In the genomic region with DNA sequence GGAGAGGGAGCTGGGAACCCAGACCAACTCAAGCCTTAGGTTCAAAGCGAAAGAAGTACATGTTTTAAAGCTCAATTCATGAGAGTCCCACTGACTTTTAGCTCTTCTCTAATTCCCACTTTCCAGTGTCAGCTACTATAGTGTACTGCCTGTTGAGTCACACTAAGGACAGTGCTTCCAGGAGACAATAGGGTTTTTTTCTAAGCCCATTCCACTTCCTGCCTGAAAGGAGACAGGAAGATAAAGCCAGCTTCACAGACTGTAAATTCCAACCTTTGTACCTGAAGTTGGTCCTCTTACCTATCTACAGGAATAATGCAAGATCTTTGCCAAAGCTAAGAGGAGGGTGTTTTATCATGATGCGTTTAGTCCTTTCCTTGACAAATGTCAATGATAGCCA, we compare ENCODE assay signal across 17 cellular contexts. TPM values are rescaled to one million over a fixed set of nuclear protein-coding genes. Genes with fewer than 3 reads are reported as not detected.
A peak's percentile ranks its signal among the peaks of the same experiment; 100 is the strongest.
DNase-seq lines count a peak whose midpoint lies in the region; ATAC-seq and TF ChIP-seq lines count a peak whose summit lies in the region.
"Had no signal": no experiment of that assay in that cellular context is flagged by ENCODE, and none has a peak within 500 bp of the region (broad histone marks: within the 10 kb centered on the region; RNA-seq: fewer than 3 reads in every experiment).

No MANE protein-coding gene starts in this region.

- no peak overlapping the region for H2BK120ac ChIP-seq in IMR-90 (ENCODE audit: low read depth, low read length)

- H3K18ac ChIP-seq in IMR-90 (ENCODE audit: low read depth, low read length), result no peak overlapping the region

- TF ChIP-seq RAD21 in IMR-90 (IDR thresholded peaks at IDR 0.05; ENCODE audit: low read length), result no peak

- H3K36me3 Mint-ChIP-seq in endothelial cell (ENCODE audit: low read depth, unreplicated experiment), result peaks cover 33% of the 10 kb centered on the region

- peak overlapping the region; percentile 98 for H3K27ac Mint-ChIP-seq in endothelial cell (ENCODE audit: unreplicated experiment)
- H3K27ac Mint-ChIP-seq: stimulated activated effector memory CD8-positive, alpha-beta T cell treated with anti-CD3 and anti-CD28 coated beads, Interleukin-12 subunit alpha, Interleukin-12 subunit beta, amount 100 ng/mL, for 72 hours had no signal

- no peak overlapping the region for H2AK9ac ChIP-seq in IMR-90 (replicated peaks; ENCODE audit: low read depth, low read length, poor library complexity)

- H3K4me1 ChIP-seq in IMR-90 (ENCODE audit: control insufficient read depth, insufficient read depth, low read length), result peaks cover 5% of the 10 kb centered on the region; the same call in 1 of the 2 replicates
- peaks cover 17 to 21% of the 10 kb centered on the region in 2 donors for H3K4me1 ChIP-seq in mucosa of rectum (ENCODE audit: control insufficient read depth in 2 of 2, insufficient read depth in 2 of 2, low read length in 2 of 2)
- H3K4me1 ChIP-seq: prostate gland had no signal

- peaks cover 41% of the 10 kb centered on the region for H3K4me1 Mint-ChIP-seq in endothelial cell (ENCODE audit: unreplicated experiment)

- no peak for TF ChIP-seq POLR2A in IMR-90 (IDR thresholded peaks at IDR 0.05; ENCODE audit: low read depth, low read length)

- no peak overlapping the region for H2AFZ ChIP-seq in IMR-90 (replicated peaks; ENCODE audit: low read length, poor library complexity)

- peaks cover 6% of the 10 kb centered on the region for H3K27me3 Mint-ChIP-seq in endothelial cell (ENCODE audit: unreplicated experiment)
- H3K27me3 Mint-ChIP-seq: T-cell had no signal

- BruUV-seq in IMR-90 (replicated peaks; lab: Mats Ljungman, UMichigan), result no TSS peak

- H3K9ac ChIP-seq in IMR-90 (ENCODE audit: low read depth, low read length) (no peak overlapping the region), mucosa of rectum (ENCODE audit: low read depth in 1 of 2, low read length in 2 of 2) (peak overlapping the region in 1 of 2 donors; percentile 32)

- no peak overlapping the region for H3K4ac ChIP-seq in IMR-90 (ENCODE audit: low read depth, low read length)

- in situ Hi-C loops in IMR-90 (cut with MboI; ENCODE audit: low sequenced_read_pairs), result no loop called here

- H3K27ac ChIP-seq in IMR-90 (ENCODE audit: insufficient read depth, low read length), result no peak overlapping the region
- H3K27ac ChIP-seq in mucosa of rectum (ENCODE audit: low read depth in 2 of 2, low read length in 2 of 2), result peak overlapping the region; percentile 60 to 68
- H3K27ac ChIP-seq: prostate gland had no signal

- CTCF ChIA-PET in IMR-90 (lab: Yijun Ruan, JAX), result interaction anchor here (0.6 kb wide), 1 partner anchor 23 kb away, joined by 3 read pairs; no protein-coding TSS in a partner anchor

- DNase-seq in DMS53 (lab: John Stamatoyannopoulos, UW) (peak; percentile 86), IMR-90 (peak; percentile 7), endothelial cell (ENCODE audit: low spot score) (no peak), cerebellum (ENCODE audit: low spot score) (no peak), T-helper 2 cell (no peak)
- DNase-seq: activated CD4-positive, alpha-beta T cell treated with anti-CD3 and anti-CD28 coated beads, Interleukin-2, amount 50 U/mL, for 1 hour; DMS79 treated with DMSO at 0.1 percent for 48 hours; erythroblast; hippocampal formation; midbrain; NCI-H2227 treated with DMSO at 0.1 percent for 48 hours; T-cell had no signal

- H3K56ac ChIP-seq in IMR-90 (ENCODE audit: extremely low read depth, insufficient read depth, low read length), result no peak overlapping the region

- WGBS in IMR-90 (ENCODE audit: extremely low coverage in 2 of 2, insufficient read length in 1 of 2), 2 experiments, result 100% methylated on average over 1 of the region's 2 CpGs; no CpG with 5 or more reads in 1 of the 2 experiments

- peaks cover 3% of the 10 kb centered on the region; the same call in 1 of the 2 replicates for H3K9me3 ChIP-seq in IMR-90 (ENCODE audit: control insufficient read depth, insufficient read depth, low read length)
- no peaks in the 10 kb centered on the region for H3K9me3 ChIP-seq in mucosa of rectum (ENCODE audit: control insufficient read depth in 2 of 2, low read length in 2 of 2)
- H3K9me3 ChIP-seq: prostate gland had no signal

- POLR2A ChIA-PET in IMR-90 (lab: Charles Lee; ENCODE audit: unreplicated experiment), result no interaction called here

- H3K23ac ChIP-seq in IMR-90 (ENCODE audit: low read depth, low read length), result no peak overlapping the region

- peaks cover 6% of the 10 kb centered on the region; the same call in 1 of the 2 replicates for H3K9me1 ChIP-seq in IMR-90 (ENCODE audit: insufficient read depth, low read length)

- ATAC-seq in IMR-90 (ENCODE audit: low read depth), result no peak
- no peak for ATAC-seq in GM19035 (IDR thresholded peaks at IDR 0.05; ENCODE audit: unreplicated experiment)
- ATAC-seq in GM18861 (IDR thresholded peaks at IDR 0.05; ENCODE audit: unreplicated experiment), result no peak
- ATAC-seq: stimulated activated effector memory CD8-positive, alpha-beta T cell treated with anti-CD3 and anti-CD28 coated beads, Interleukin-12 subunit alpha, Interleukin-12 subunit beta, amount 100 ng/mL, for 72 hours; T-cell had no signal

- no peak overlapping the region for H3K4me2 ChIP-seq in IMR-90 (ENCODE audit: low read depth, low read length)

- no peak for TF ChIP-seq CTCF in IMR-90 (conservative IDR thresholded peaks at IDR 0.05; ENCODE audit: low read depth, low read length)
- TF ChIP-seq CTCF in endothelial cell (IDR thresholded peaks at IDR 0.05; ENCODE audit: unreplicated experiment), result no peak

- H4K91ac ChIP-seq in IMR-90 (ENCODE audit: insufficient read depth, low read depth, low read length), result no peak overlapping the region

- peaks cover 18 to 38% of the 10 kb centered on the region in 2 experiments for H3K79me1 ChIP-seq in IMR-90 (ENCODE audit: low read depth in 1 of 2, low read length in 2 of 2)

- no peak overlapping the region for H4K5ac ChIP-seq in IMR-90 (ENCODE audit: low read depth, low read length)

- no peak overlapping the region for H3K4me3 ChIP-seq in IMR-90 (ENCODE audit: insufficient read depth, low read depth, low read length)
- peak overlapping the region in 1 of 2 donors; percentile 51 for H3K4me3 ChIP-seq in mucosa of rectum (ENCODE audit: low read length in 2 of 2)
- H3K4me3 ChIP-seq: prostate gland had no signal

- intact Hi-C loops in IMR-90 (cut with micrococcal nuclease), result no loop called here

- H4K8ac ChIP-seq in IMR-90 (ENCODE audit: low read depth in 2 of 2, low read length in 2 of 2), result no peak overlapping the region

- H2BK5ac ChIP-seq in IMR-90 (ENCODE audit: low read depth, low read length, poor library complexity, severe bottlenecking), result no peak overlapping the region

- H4K20me1 ChIP-seq in IMR-90 (ENCODE audit: insufficient read depth, low read length), result no peaks in the 10 kb centered on the region

- no peak overlapping the region for H2BK15ac ChIP-seq in IMR-90 (ENCODE audit: low read depth, low read length)

- H3K27me3 ChIP-seq in IMR-90 (ENCODE audit: control insufficient read depth, insufficient read depth, low read length) (no peaks in the 10 kb centered on the region), mucosa of rectum (ENCODE audit: control insufficient read depth in 2 of 2, insufficient read depth in 2 of 2, low read length in 2 of 2) (no peaks in the 10 kb centered on the region)

- peaks cover 8% of the 10 kb centered on the region for H3K36me3 ChIP-seq in IMR-90 (ENCODE audit: control insufficient read depth, insufficient read depth, low read length)
- peaks cover 5 to 9% of the 10 kb centered on the region in 2 donors for H3K36me3 ChIP-seq in mucosa of rectum (ENCODE audit: control insufficient read depth in 2 of 2, insufficient read depth in 2 of 2, low read length in 2 of 2)
- H3K36me3 ChIP-seq: prostate gland had no signal

- dilution Hi-C loops in IMR-90 (cut with HindIII; ENCODE audit: low sequenced_read_pairs, unreplicated experiment), result no loop called here

- H2AK5ac ChIP-seq in IMR-90 (ENCODE audit: low read depth, low read length), result no peak overlapping the region

- H3K9me3 Mint-ChIP-seq in endothelial cell (ENCODE audit: unreplicated experiment), result peaks cover 3% of the 10 kb centered on the region

- H3K14ac ChIP-seq in IMR-90 (replicated peaks; ENCODE audit: low read depth, low read length), result no peak overlapping the region

- peak overlapping the region; percentile 56 for H3K4me3 Mint-ChIP-seq in endothelial cell (ENCODE audit: unreplicated experiment)
- H3K4me3 Mint-ChIP-seq: stimulated activated effector memory CD8-positive, alpha-beta T cell treated with anti-CD3 and anti-CD28 coated beads, Interleukin-12 subunit alpha, Interleukin-12 subunit beta, amount 100 ng/mL, for 72 hours; T-cell had no signal

- no peak overlapping the region for H2BK20ac ChIP-seq in IMR-90 (ENCODE audit: low read depth, low read length)

TF ChIP-seq in IMR-90, 13 proteins besides CTCF, POLR2A, EP300 and RAD21 (continues in another document):
- TF ChIP-seq, protein P1, sequence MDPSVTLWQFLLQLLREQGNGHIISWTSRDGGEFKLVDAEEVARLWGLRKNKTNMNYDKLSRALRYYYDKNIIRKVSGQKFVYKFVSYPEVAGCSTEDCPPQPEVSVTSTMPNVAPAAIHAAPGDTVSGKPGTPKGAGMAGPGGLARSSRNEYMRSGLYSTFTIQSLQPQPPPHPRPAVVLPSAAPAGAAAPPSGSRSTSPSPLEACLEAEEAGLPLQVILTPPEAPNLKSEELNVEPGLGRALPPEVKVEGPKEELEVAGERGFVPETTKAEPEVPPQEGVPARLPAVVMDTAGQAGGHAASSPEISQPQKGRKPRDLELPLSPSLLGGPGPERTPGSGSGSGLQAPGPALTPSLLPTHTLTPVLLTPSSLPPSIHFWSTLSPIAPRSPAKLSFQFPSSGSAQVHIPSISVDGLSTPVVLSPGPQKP (IDR thresholded peaks at IDR 0.05; ENCODE audit: borderline replicate concordance, low read depth, low read length), result no peak
- TF ChIP-seq FOS (IDR thresholded peaks at IDR 0.05; ENCODE audit: low read depth, low read length) (no peak), CEBPB (IDR thresholded peaks at IDR 0.05; ENCODE audit: low read depth, low read length) (no peak), NFE2L2 (IDR thresholded peaks at IDR 0.05; ENCODE audit: low read depth, low read length) (no peak), MAFK (IDR thresholded peaks at IDR 0.05; ENCODE audit: low read depth, low read length) (no peak), BHLHE40 (IDR thresholded peaks at IDR 0.05; ENCODE audit: low read depth, low read length) (no peak)
- TF ChIP-seq, protein P2, sequence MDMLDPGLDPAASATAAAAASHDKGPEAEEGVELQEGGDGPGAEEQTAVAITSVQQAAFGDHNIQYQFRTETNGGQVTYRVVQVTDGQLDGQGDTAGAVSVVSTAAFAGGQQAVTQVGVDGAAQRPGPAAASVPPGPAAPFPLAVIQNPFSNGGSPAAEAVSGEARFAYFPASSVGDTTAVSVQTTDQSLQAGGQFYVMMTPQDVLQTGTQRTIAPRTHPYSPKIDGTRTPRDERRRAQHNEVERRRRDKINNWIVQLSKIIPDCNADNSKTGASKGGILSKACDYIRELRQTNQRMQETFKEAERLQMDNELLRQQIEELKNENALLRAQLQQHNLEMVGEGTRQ (IDR thresholded peaks at IDR 0.05; ENCODE audit: low read depth, low read length), result no peak

RNA-seq across cellular contexts. Expression of a gene that starts 4.4 kb away (rescaled TPM):
- total RNA-seq in IMR-90 (2012; rRNA removed), result 10.6 TPM in 2 replicates
- polyA plus RNA-seq in IMR-90 (2012; rRNA removed), result 20.1 and 23.1 TPM in 2 replicates
- polyA plus RNA-seq in IMR-90 (2012; cell fraction: cytosol; rRNA removed), result 17.7 and 20.5 TPM in 2 replicates
- 8.1 and 19.8 TPM in 2 replicates for polyA plus RNA-seq in IMR-90 (2012; cell fraction: nucleus; rRNA removed; ENCODE audit: low replicate concordance)
- 29.9 TPM for total RNA-seq in endothelial cell (ENCODE audit: unreplicated experiment)
- total RNA-seq in cerebellum, result 18.9 TPM

Comparison
In these comparisons a context has a peak if more than half of its experiments do, and no peak if none do; other contexts are left out.
1. DNase-seq: peak in DMS53 (single experiment) and IMR-90 (single experiment); none in endothelial cell (single experiment), cerebellum (single experiment) and T-helper 2 cell (0 of 5).